13 cellular contexts compared by ENCODE assay signal in genomic region chr9:134495881-134496412, GRCh38.
DNase-seq lines count a peak whose midpoint lies in the region; FAIRE-seq and TF ChIP-seq lines count a peak whose summit lies in the region.
"Had no signal": no experiment of that assay in that cellular context is flagged by ENCODE, and none has a peak within 500 bp of the region (broad histone marks: within the 10 kb centered on the region; RNA-seq: fewer than 3 reads in every experiment).

No MANE protein-coding gene starts in this region.

- FAIRE-seq in H54 (lab: Jason Lieb, UNC) = no peak

- peak overlapping the region in 1 of 2 experiments; percentile 67 for H3K14ac ChIP-seq in mesenchymal stem cell (ENCODE audit: low read length in 2 of 2)

- H4K91ac ChIP-seq in mesenchymal stem cell (ENCODE audit: low read length) = peak overlapping the region; percentile 70

- H3K79me2 ChIP-seq in GM23248 (ENCODE audit: insufficient read depth) = no peaks in the 10 kb centered on the region

- H3K9ac ChIP-seq in GM23248 (peak overlapping the region; percentile 90), mesenchymal stem cell (ENCODE audit: low read length) (peak overlapping the region; percentile 71), skeletal muscle satellite cell (ENCODE audit: low read depth, low read length) (peak overlapping the region; percentile 71)

- H3K36me3 ChIP-seq in GM23248 (ENCODE audit: low read depth) (no peaks in the 10 kb centered on the region), mesenchymal stem cell (ENCODE audit: control insufficient read depth in 1 of 2, insufficient read depth in 2 of 2, low read depth in 1 of 2, low read length in 2 of 2) (peaks cover 0 to 7% of the 10 kb centered on the region in 2 experiments), skeletal muscle satellite cell (ENCODE audit: insufficient read depth, low read length) (no peaks in the 10 kb centered on the region)
- H3K36me3 ChIP-seq: MG63 had no signal

- no peak overlapping the region for H3K23ac ChIP-seq in mesenchymal stem cell (ENCODE audit: low read length in 2 of 2)

- peak overlapping the region; percentile 31 for H2AK5ac ChIP-seq in mesenchymal stem cell (ENCODE audit: low read length, severe bottlenecking)

- H3K9me2 ChIP-seq in GM23248 (ENCODE audit: insufficient read depth) = no peaks in the 10 kb centered on the region

- no peak overlapping the region for H2BK120ac ChIP-seq in mesenchymal stem cell (ENCODE audit: low read depth, low read length)

- H3K4me3 ChIP-seq in AG04449 (ENCODE audit: low read depth, low read length) = peak overlapping the region; percentile 46; the same call in 1 of the 2 replicates
- peak overlapping the region; percentile 55; the same call in 1 of the 2 replicates for H3K4me3 ChIP-seq in GM23248
- peak overlapping the region in 1 of 2 experiments; percentile 59 for H3K4me3 ChIP-seq in mesenchymal stem cell (ENCODE audit: insufficient read depth in 1 of 2, low read depth in 1 of 2, low read length in 2 of 2)
- H3K4me3 ChIP-seq in skeletal muscle satellite cell (ENCODE audit: low read length) = peak overlapping the region; percentile 59
- H3K4me3 ChIP-seq: MG63 had no signal

- no peak overlapping the region for H4K8ac ChIP-seq in mesenchymal stem cell (ENCODE audit: low read length)

- no peak for TF ChIP-seq POLR2A in H54 (IDR thresholded peaks at IDR 0.05; ENCODE audit: low read depth, low read length)

- no peak overlapping the region for H2AFZ ChIP-seq in GM23248
- no peak overlapping the region for H2AFZ ChIP-seq in mesenchymal stem cell (ENCODE audit: low read depth, low read length)

- peak overlapping the region; percentile 37 to 41 for H3K18ac ChIP-seq in mesenchymal stem cell (ENCODE audit: low read depth in 1 of 2, low read length in 2 of 2)

- H2BK15ac ChIP-seq in mesenchymal stem cell (ENCODE audit: low read depth, poor library complexity, severe bottlenecking) = peak overlapping the region; percentile 99

- peak overlapping the region; percentile 50 to 88 for H2BK12ac ChIP-seq in mesenchymal stem cell (ENCODE audit: low read length in 2 of 2)

- H3K27me3 ChIP-seq in GM23248 (replicated peaks; ENCODE audit: insufficient read depth) = no peaks in the 10 kb centered on the region
- H3K27me3 ChIP-seq in mesenchymal stem cell (ENCODE audit: control insufficient read depth in 1 of 2, insufficient read depth in 1 of 2, low read length in 2 of 2) = no peaks in the 10 kb centered on the region
- no peaks in the 10 kb centered on the region for H3K27me3 ChIP-seq in skeletal muscle satellite cell (ENCODE audit: control insufficient read depth, insufficient read depth, low read length)
- H3K27me3 ChIP-seq: MG63 had no signal

- no peaks in the 10 kb centered on the region for H3K79me1 ChIP-seq in mesenchymal stem cell (replicated peaks; ENCODE audit: low read length, poor library complexity, severe bottlenecking)

- H3K27ac ChIP-seq in GM23248 = peak overlapping the region; percentile 99
- no peak overlapping the region for H3K27ac ChIP-seq in mesenchymal stem cell (ENCODE audit: low read length, poor library complexity, severe bottlenecking)

- H4K20me1 ChIP-seq in GM23248 (ENCODE audit: insufficient read depth) = no peaks in the 10 kb centered on the region

- CTCF ChIA-PET in AG04449 (lab: Yijun Ruan, JAX) = interaction anchor here (0.7 kb wide), 1 partner anchor 194 kb away, joined by 3 read pairs; no protein-coding TSS in a partner anchor

- peak overlapping the region in 1 of 2 experiments; percentile 47 for H3K4ac ChIP-seq in mesenchymal stem cell (ENCODE audit: low read depth in 1 of 2, low read length in 2 of 2)

- in situ Hi-C loops in GM23248 (cut with MboI) = no loop called here

- H3F3A ChIP-seq in GM23248 (ENCODE audit: insufficient read depth) = peaks cover 39% of the 10 kb centered on the region

- no peak overlapping the region for H2BK5ac ChIP-seq in mesenchymal stem cell (ENCODE audit: low read depth, low read length, poor library complexity, severe bottlenecking)

- H3K4me2 ChIP-seq in GM23248 (ENCODE audit: unreplicated experiment) (peak overlapping the region; percentile 78), mesenchymal stem cell (ENCODE audit: low read length, poor library complexity, severe bottlenecking) (no peak overlapping the region), skeletal muscle satellite cell (ENCODE audit: low read length) (peak overlapping the region; percentile 85)

- POLR2A ChIA-PET in AG04449 (lab: Yijun Ruan, JAX) = interaction anchor here (0.6 to 2.3 kb wide), 7 partner anchors 17 to 149 kb away, joined by 3 to 9 read pairs (median 4); no protein-coding TSS in a partner anchor

- H3K9me3 ChIP-seq in GM23248 (ENCODE audit: low read depth) (no peaks in the 10 kb centered on the region), mesenchymal stem cell (ENCODE audit: control insufficient read depth, low read length) (no peaks in the 10 kb centered on the region), skeletal muscle satellite cell (replicated peaks; ENCODE audit: low read length) (peaks cover 3% of the 10 kb centered on the region)
- H3K9me3 ChIP-seq: MG63 had no signal

- no peak for TF ChIP-seq CTCF in AG04449 (IDR thresholded peaks at IDR 0.05; ENCODE audit: insufficient read depth, low read length, missing control alignments)

- 88 to 90% methylated on average over 17 of the region's 17 CpGs for WGBS in GM23248 (ENCODE audit: low coverage in 1 of 2, low lambda C conversion rate in 2 of 2, missing lambda C conversion rate in 2 of 2), 2 experiments
- 97% methylated on average over 17 of the region's 17 CpGs for WGBS in mesenchymal stem cell

- DNase-seq in AG04449 (ENCODE audit: low read depth, low spot score) = no peak
- no peak for DNase-seq in GM23248
- no peak for DNase-seq in mesenchymal stem cell
- DNase-seq in NCI-H1105 treated with DMSO at 0.1 percent for 48 hours (lab: John Stamatoyannopoulos, UW) = no peak
- no peak for DNase-seq in H54 (ENCODE audit: insufficient read length, low spot score)
- no peak for DNase-seq in nucleus accumbens (lab: John Stamatoyannopoulos, UW)
- DNase-seq: CD4-positive, CD25-positive, alpha-beta regulatory T cell; Karpas-422; NCI-H1092; NCI-H2081 treated with DMSO at 0.1 percent for 48 hours; NCI-H524 had no signal

- peaks cover 35% of the 10 kb centered on the region for H3K4me1 ChIP-seq in GM23248 (ENCODE audit: insufficient read depth)
- H3K4me1 ChIP-seq in mesenchymal stem cell (ENCODE audit: control insufficient read depth, insufficient read depth, low read depth, low read length) = peaks cover 10% of the 10 kb centered on the region
- peaks cover 21% of the 10 kb centered on the region for H3K4me1 ChIP-seq in skeletal muscle satellite cell (ENCODE audit: control insufficient read depth, insufficient read depth, low read length)
